ENCODE assay signal across 30 cellular contexts in genomic region chr12:128712622-128713021, GRCh38.
"Had no signal": no experiment of that assay in that cellular context is flagged by ENCODE, and none has a peak within 500 bp of the region (broad histone marks: within the 10 kb centered on the region; RNA-seq: fewer than 3 reads in every experiment).

No MANE protein-coding gene starts in this region.

- H3K36me3 ChIP-seq: adrenal gland, ascending aorta, brain microvascular endothelial cell, breast epithelium, cardiac muscle cell had no signal

- H3K27me3 ChIP-seq: adrenal gland, ascending aorta, body of pancreas, brain microvascular endothelial cell, breast epithelium had no signal

- H3K4me3 ChIP-seq: adrenal gland, ascending aorta, body of pancreas, breast epithelium, cardiac muscle cell had no signal

- H3K9me3 ChIP-seq: adrenal gland, ascending aorta had no signal

- H3K4me1 ChIP-seq: adrenal gland, ascending aorta, body of pancreas, breast epithelium had no signal

- H3K27ac ChIP-seq: adrenal gland, ascending aorta, body of pancreas, brain microvascular endothelial cell, breast epithelium, cardiac muscle cell had no signal

- DNase-seq: activated effector memory CD4-positive, alpha-beta T cell treated with anti-CD3 and anti-CD28 coated beads, Interleukin-2, amount 50 U/mL, for 16 hours; activated effector memory CD4-positive, alpha-beta T cell treated with Interleukin-2 at 50 U/mL for 16 hours; activated gamma-delta T cell; activated gamma-delta T cell treated with Interleukin-2 at 50 U/mL for 16 hours; activated naive CD4-positive, alpha-beta T cell; activated naive CD4-positive, alpha-beta T cell treated with anti-CD3 and anti-CD28 coated beads for 36 hours; activated naive CD4-positive, alpha-beta T cell treated with anti-CD3 and anti-CD28 coated beads, Interleukin-2, amount 10 ng/mL, durations not matched to agents 7 days and 5 days; activated naive CD4-positive, alpha-beta T cell treated with anti-CD3 and anti-CD28 coated beads, Interleukin-2, amount 50 U/mL, for 16 hours; activated naive CD4-positive, alpha-beta T cell treated with Interleukin-2 at 50 U/mL for 16 hours; activated naive CD8-positive, alpha-beta T cell treated with anti-CD3 and anti-CD28 coated beads for 36 hours; activated naive CD8-positive, alpha-beta T cell treated with anti-CD3 and anti-CD28 coated beads, Interleukin-2, amount 10 ng/mL, durations not matched to agents 7 days and 5 days; activated naive CD8-positive, alpha-beta T cell treated with anti-CD3 and anti-CD28 coated beads, Interleukin-2, amount 50 U/mL, for 24 hours; activated T-cell treated with anti-CD3 and anti-CD28 coated beads, Interleukin-2, amount 50 U/mL, for 1 hour; activated T-cell treated with anti-CD3 and anti-CD28 coated beads, Interleukin-2, amount 50 U/mL, for 24 hours; activated T-cell treated with anti-CD3 and anti-CD28 coated beads, Interleukin-2, amount 50 U/mL, for 4 hours; activated T-cell treated with anti-CD3 and anti-CD28 coated beads, Interleukin-2, amount 50 U/mL, for 48 hours; activated T-cell treated with anti-CD3 and anti-CD28 coated beads, Interleukin-2, amount 50 U/mL, for 72 hours; adrenal gland; amniotic stem cell; amygdala; anterior cingulate cortex; aorta; body of pancreas; brain microvascular endothelial cell; caudate nucleus; central memory CD4-positive, alpha-beta T cell; cerebellar nuclear complex had no signal
